In genomic region chr10:11609492-11610093, GRCh38 we compare ENCODE assay signal across 10 cellular contexts. TPM values are rescaled to one million over a fixed set of nuclear protein-coding genes. Genes with fewer than 3 reads are reported as not detected.
DNase-seq lines count a peak whose midpoint lies in the region; ATAC-seq, FAIRE-seq and TF ChIP-seq lines count a peak whose summit lies in the region.
"Had no signal": no experiment of that assay in that cellular context is flagged by ENCODE, and none has a peak within 500 bp of the region (broad histone marks: within the 10 kb centered on the region; RNA-seq: fewer than 3 reads in every experiment).

No MANE protein-coding gene starts in this region.

- no peak overlapping the region for H2BK12ac ChIP-seq in neuronal stem cell (ENCODE audit: low read length)

- no peak overlapping the region for H2BK5ac ChIP-seq in neuronal stem cell (ENCODE audit: low read length)

- no peaks in the 10 kb centered on the region for H3K36me3 ChIP-seq in mammary epithelial cell (ENCODE audit: insufficient read depth, low read length)
- peaks cover 0 to 2% of the 10 kb centered on the region in 2 donors for H3K36me3 ChIP-seq in neuronal stem cell (replicated peaks in 1 of 2; ENCODE audit: control insufficient read depth in 2 of 2, insufficient read depth in 2 of 2, low read length in 2 of 2)
- no peaks in the 10 kb centered on the region for H3K36me3 ChIP-seq in body of pancreas (replicated peaks in 1 of 2; ENCODE audit: insufficient read depth in 1 of 2, low read depth in 2 of 2)
- H3K36me3 ChIP-seq in right atrium auricular region = no peaks in the 10 kb centered on the region

- peak overlapping the region; percentile 11 to 92 (median 87) for H3K4me3 ChIP-seq in mammary epithelial cell (replicated peaks in 1 of 3; ENCODE audit: insufficient read depth in 1 of 3, low read depth in 2 of 3, low read length in 3 of 3)
- H3K4me3 ChIP-seq in neuronal stem cell (ENCODE audit: low read length in 2 of 2) = peak overlapping the region in 1 of 2 donors; percentile 65
- H3K4me3 ChIP-seq in body of pancreas = no peak overlapping the region
- H3K4me3 ChIP-seq in right atrium auricular region = no peak overlapping the region

- no peak overlapping the region for H3K23ac ChIP-seq in neuronal stem cell (ENCODE audit: low read depth, low read length, poor library complexity)

- in situ Hi-C loops in mammary epithelial cell (cut with MboI; ENCODE audit: low sequenced_read_pairs in 2 of 2) = no loop called here

- H3K18ac ChIP-seq in neuronal stem cell (ENCODE audit: low read length) = no peak overlapping the region

- dilution Hi-C loops in mammary epithelial cell (cut with HindIII; ENCODE audit: low sequenced_read_pairs) = no loop called here

- no peak overlapping the region for H2BK120ac ChIP-seq in neuronal stem cell (ENCODE audit: low read depth, low read length)

- TF ChIP-seq POLR2A in GM12891 (IDR thresholded peaks at IDR 0.05; ENCODE audit: low read depth, low read length) = no peak; the same call in 1 of the 2 replicates
- no peak for TF ChIP-seq POLR2A in body of pancreas (IDR thresholded peaks at IDR 0.05)

- FAIRE-seq in GM12891 (lab: Jason Lieb, UNC) = peak; percentile 79

- H2AK5ac ChIP-seq in neuronal stem cell (ENCODE audit: low read depth, low read length) = no peak overlapping the region

- H3K27me3 ChIP-seq in mammary epithelial cell (ENCODE audit: insufficient read depth, low read length) (no peaks in the 10 kb centered on the region), neuronal stem cell (ENCODE audit: control insufficient read depth in 3 of 3, insufficient read depth in 3 of 3, low read depth in 1 of 3, low read length in 3 of 3) (no peaks in the 10 kb centered on the region), body of pancreas (no peaks in the 10 kb centered on the region), right atrium auricular region (no peaks in the 10 kb centered on the region)

- no peaks in the 10 kb centered on the region for H4K20me1 ChIP-seq in mammary epithelial cell (ENCODE audit: insufficient read depth, low read length)

- no peak overlapping the region for H4K91ac ChIP-seq in neuronal stem cell (ENCODE audit: low read depth, low read length, poor library complexity)

- no peaks in the 10 kb centered on the region for H3K79me1 ChIP-seq in neuronal stem cell (ENCODE audit: low read depth, low read length)

- H3K27ac ChIP-seq in mammary epithelial cell (ENCODE audit: insufficient read depth, low read depth, low read length) (no peak overlapping the region), neuronal stem cell (replicated peaks; ENCODE audit: low read length) (no peak overlapping the region), body of pancreas (peak overlapping the region in 2 of 4 donors; percentile 94 to 95), right atrium auricular region (peak overlapping the region in 1 of 2 donors; percentile 87)

- no peak overlapping the region for H3K9ac ChIP-seq in mammary epithelial cell (ENCODE audit: insufficient read depth, low read length)
- H3K9ac ChIP-seq in neuronal stem cell (ENCODE audit: low read depth, low read length, poor library complexity) = no peak overlapping the region

- ATAC-seq in HG03378 (IDR thresholded peaks at IDR 0.05; ENCODE audit: unreplicated experiment) = peak; percentile 24
- ATAC-seq in HG03342 (IDR thresholded peaks at IDR 0.05; ENCODE audit: unreplicated experiment) = no peak
- ATAC-seq in HG03045 (IDR thresholded peaks at IDR 0.05; ENCODE audit: unreplicated experiment) = no peak
- ATAC-seq in body of pancreas = no peak
- ATAC-seq: esophagus mucosa had no signal

- DNase-seq in GM12891 (ENCODE audit: insufficient read length, low spot score) (no peak), mammary epithelial cell (no peak), neuronal stem cell (ENCODE audit: low spot score) (no peak), body of pancreas (no peak), right atrium auricular region (ENCODE audit: low spot score) (no peak)
- DNase-seq: nucleus accumbens had no signal

- peaks cover 13% of the 10 kb centered on the region for H3K4me1 ChIP-seq in mammary epithelial cell (ENCODE audit: insufficient read depth, low read length)
- H3K4me1 ChIP-seq in neuronal stem cell (ENCODE audit: control insufficient read depth in 2 of 2, insufficient read depth in 1 of 2, low read depth in 1 of 2, low read length in 2 of 2) = peaks cover 5 to 10% of the 10 kb centered on the region in 2 donors
- H3K4me1 ChIP-seq in body of pancreas = peaks cover 15% of the 10 kb centered on the region
- H3K4me1 ChIP-seq in right atrium auricular region = peaks cover 0 to 17% of the 10 kb centered on the region in 2 donors

- BruUV-seq in mammary epithelial cell (replicated peaks; lab: Mats Ljungman, UMichigan) = no TSS peak

- no peak overlapping the region for H2BK15ac ChIP-seq in neuronal stem cell (ENCODE audit: low read length)

- no peak overlapping the region for H3K4ac ChIP-seq in neuronal stem cell (ENCODE audit: low read length)

- H2AFZ ChIP-seq in mammary epithelial cell (ENCODE audit: low read depth, low read length) (no peak overlapping the region), neuronal stem cell (ENCODE audit: low read length) (no peak overlapping the region)

- intact Hi-C loops in mammary epithelial cell (cut with micrococcal nuclease) = loop anchor here (2.0 to 5.0 kb wide), 4 partner anchors 57 to 148 kb away; no protein-coding TSS in a partner anchor
- intact Hi-C loops in body of pancreas (cut with DNase I) = no loop called here

- no peaks in the 10 kb centered on the region for H3K9me3 ChIP-seq in mammary epithelial cell (replicated peaks; ENCODE audit: insufficient read depth, low read length)
- peaks cover 0 to 11% of the 10 kb centered on the region in 2 donors for H3K9me3 ChIP-seq in neuronal stem cell (replicated peaks in 1 of 2; ENCODE audit: control insufficient read depth in 2 of 2, insufficient read depth in 1 of 2, low read depth in 1 of 2, low read length in 2 of 2)
- H3K9me3 ChIP-seq in body of pancreas = no peaks in the 10 kb centered on the region
- no peaks in the 10 kb centered on the region for H3K9me3 ChIP-seq in right atrium auricular region

- TF ChIP-seq CTCF in mammary epithelial cell (conservative IDR thresholded peaks at IDR 0.05 in 1 of 2, IDR thresholded peaks at IDR 0.05 in 1 of 2; ENCODE audit: extremely low read depth in 1 of 2, insufficient read depth in 1 of 2, low read depth in 1 of 2, low read length in 2 of 2) = no peak
- no peak for TF ChIP-seq CTCF in body of pancreas (IDR thresholded peaks at IDR 0.05)
- no peak for TF ChIP-seq CTCF in right atrium auricular region (IDR thresholded peaks at IDR 0.05)

- 87% methylated on average over 3 of the region's 3 CpGs for WGBS in mammary epithelial cell (ENCODE audit: low coverage, missing lambda C conversion rate)
- WGBS in neuronal stem cell (ENCODE audit: extremely low coverage in 2 of 2, insufficient read length in 2 of 2, insufficient replicate concordance in 1 of 2), 2 donors = no CpG with 5 or more reads among the region's 3 CpGs
- 60 to 71% methylated on average over 3 of the region's 3 CpGs for WGBS in body of pancreas, 2 donors

- H3K14ac ChIP-seq in neuronal stem cell (ENCODE audit: low read length) = no peak overlapping the region

- H3K79me2 ChIP-seq in mammary epithelial cell (ENCODE audit: insufficient read depth, low read length) = peaks cover 55% of the 10 kb centered on the region

- CTCF ChIA-PET in mammary epithelial cell (lab: Charles Lee; ENCODE audit: low non-redundant PET) = no interaction called here

- no peak overlapping the region for H4K8ac ChIP-seq in neuronal stem cell (ENCODE audit: low read depth, low read length)

- H3K4me2 ChIP-seq in mammary epithelial cell (ENCODE audit: insufficient read depth, low read depth, low read length) (peak overlapping the region; percentile 84), neuronal stem cell (ENCODE audit: insufficient read depth, low read length, poor library complexity, severe bottlenecking) (peak overlapping the region; percentile 39)

TF ChIP-seq in GM12891, 5 proteins besides CTCF, POLR2A, EP300 and RAD21:
- TF ChIP-seq SPI1 (IDR thresholded peaks at IDR 0.05; ENCODE audit: low read depth, low read length) = no peak
- no peak for TF ChIP-seq PAX5 (IDR thresholded peaks at IDR 0.05; ENCODE audit: insufficient read depth, low read length, severe bottlenecking)
- TF ChIP-seq POLR2AphosphoS5 (IDR thresholded peaks at IDR 0.05; ENCODE audit: low read depth, low read length) = 0 out of 2 replicates have a peak, but pooled peaks have one; percentile 19

RNA-seq across cellular contexts. Expression of gene USP6NL, which starts 1.9 kb away (rescaled TPM):
- 15.1 TPM for polyA plus RNA-seq in GM12891 (2012; ENCODE audit: low read depth, missing spikeins)
- total RNA-seq in mammary epithelial cell (10 to 100 TPM; 12.2 to 13.9 TPM), body of pancreas (10 to 100 TPM; 13.7 to 16.8 TPM), right atrium auricular region (10 to 100 TPM in 1 of 2 donors, 1 to 10 TPM in 1; 9.6 to 10.5 TPM)
- 7.2 TPM for polyA plus RNA-seq in mammary epithelial cell
- polyA minus RNA-seq in mammary epithelial cell = 13.4 TPM
- polyA plus RNA-seq in neuronal stem cell (2013, experiment 1 of 2) = 27.6 TPM
- polyA plus RNA-seq in neuronal stem cell (2013, experiment 2 of 2) = 27.7 TPM

Comparison
In these comparisons a context has a peak if more than half of its experiments do, and no peak if none do; other contexts are left out.
1. H3K4me3 ChIP-seq: peak in mammary epithelial cell (3 of 3); none in body of pancreas (0 of 2) and right atrium auricular region (0 of 2).